In genomic region chr2:25981596-25982272, GRCh38 we compare ENCODE assay signal across 8 cellular contexts. TPM values are rescaled to one million over a fixed set of nuclear protein-coding genes. Genes with fewer than 3 reads are reported as not detected.
A peak's percentile ranks its signal among the peaks of the same experiment; 100 is the strongest.
DNase-seq lines count a peak whose midpoint lies in the region; ATAC-seq and TF ChIP-seq lines count a peak whose summit lies in the region.

No MANE protein-coding gene starts in this region.

- DNase-seq in M059J (ENCODE audit: low read depth), result peak; percentile 34
- peak in 1 of 2 donors; percentile 19 for DNase-seq in central memory CD8-positive, alpha-beta T cell (ENCODE audit: low spot score in 2 of 2)
- DNase-seq in lower leg skin (ENCODE audit: low spot score in 2 of 2), result no peak
- peak in 1 of 2 donors; percentile 70 for DNase-seq in suprapubic skin (ENCODE audit: low spot score in 2 of 2)
- DNase-seq in activated CD4-positive, CD25-positive, alpha-beta regulatory T cell treated with anti-CD3 and anti-CD28 coated beads, Interleukin-2, amount 50 U/mL, for 72 hours, result no peak
- DNase-seq in dedifferentiated amniotic fluid mesenchymal stem cell (ENCODE audit: extremely low spot score), result no peak

- H3K36me3 Mint-ChIP-seq in central memory CD8-positive, alpha-beta T cell (ENCODE audit: insufficient read depth), result no peaks in the 10 kb centered on the region

- H3K27ac ChIP-seq in C4-2B, result peak overlapping the region; percentile 44
- H3K27ac ChIP-seq in suprapubic skin, result no peak overlapping the region

- no peaks in the 10 kb centered on the region for H3K36me3 ChIP-seq in suprapubic skin

- H3K4me3 Mint-ChIP-seq in central memory CD8-positive, alpha-beta T cell, result peak overlapping the region; percentile 84

- no peaks in the 10 kb centered on the region for H3K27me3 ChIP-seq in suprapubic skin

- peak overlapping the region; percentile 57 for H3K4me3 ChIP-seq in lower leg skin (ENCODE audit: low read depth, poor library complexity, severe bottlenecking)
- peak overlapping the region; percentile 73 for H3K4me3 ChIP-seq in suprapubic skin

- H3K27me3 Mint-ChIP-seq in central memory CD8-positive, alpha-beta T cell, result no peaks in the 10 kb centered on the region

- peak; percentile 12 for ATAC-seq in GM19397 (IDR thresholded peaks at IDR 0.05; ENCODE audit: unreplicated experiment)
- ATAC-seq in central memory CD8-positive, alpha-beta T cell (replicated peaks; ENCODE audit: extremely low read depth, poor library complexity, severe bottlenecking), result peak; percentile 46

- H3K9me3 Mint-ChIP-seq in central memory CD8-positive, alpha-beta T cell, result no peaks in the 10 kb centered on the region

- 15 to 26% methylated on average over 27 to 28 of the region's 44 CpGs for WGBS in lower leg skin, 2 donors
- 0% methylated on average over 5 of the region's 44 CpGs for WGBS in suprapubic skin

- TF ChIP-seq EP300 in suprapubic skin (IDR thresholded peaks at IDR 0.05), result no peak

- intact Hi-C loops in lower leg skin (cut with DNase I; ENCODE audit: low total_unique reads), result loop anchor here (10.0 kb wide), 1 partner anchor 163 kb away; no protein-coding TSS in a partner anchor

- no peaks in the 10 kb centered on the region for H3K9me3 ChIP-seq in suprapubic skin

- H3K4me1 Mint-ChIP-seq in central memory CD8-positive, alpha-beta T cell, result peaks cover 45% of the 10 kb centered on the region

- H3K27ac Mint-ChIP-seq in central memory CD8-positive, alpha-beta T cell (ENCODE audit: low read depth), result no peak overlapping the region

- peaks cover 18% of the 10 kb centered on the region for H3K4me1 ChIP-seq in suprapubic skin

- no peak for TF ChIP-seq POLR2A in lower leg skin (IDR thresholded peaks at IDR 0.05)
- no peak for TF ChIP-seq POLR2A in suprapubic skin (IDR thresholded peaks at IDR 0.05)

- TF ChIP-seq CTCF in C4-2B (conservative IDR thresholded peaks at IDR 0.05) (no peak), lower leg skin (IDR thresholded peaks at IDR 0.05) (no peak), suprapubic skin (IDR thresholded peaks at IDR 0.05) (no peak)

RNA-seq across cellular contexts. Expression of gene KIF3C, which starts 0.6 kb away (rescaled TPM):
- total RNA-seq in M059J (2014; rRNA removed; shearing (Covaris generic)), result 6.3 and 11.1 TPM in 2 replicates
- 1 to 10 TPM; 3.6 to 6.7 (median 4.2) TPM for total RNA-seq in lower leg skin
- total RNA-seq in suprapubic skin, result 1 to 10 TPM; 3.2 to 5.8 (median 4.7) TPM

RNA-seq across cellular contexts. Expression of gene RAB10, which starts 52.1 kb away (rescaled TPM):
- total RNA-seq in M059J (2014; rRNA removed; shearing (Covaris generic)), result 71.0 and 115 TPM in 2 replicates
- total RNA-seq in lower leg skin (100 to 1,000 TPM; 125 to 228 (median 184) TPM), suprapubic skin (100 to 1,000 TPM; 145 to 171 (median 165) TPM)
